8 cellular contexts compared by ENCODE assay signal in the genomic region with DNA sequence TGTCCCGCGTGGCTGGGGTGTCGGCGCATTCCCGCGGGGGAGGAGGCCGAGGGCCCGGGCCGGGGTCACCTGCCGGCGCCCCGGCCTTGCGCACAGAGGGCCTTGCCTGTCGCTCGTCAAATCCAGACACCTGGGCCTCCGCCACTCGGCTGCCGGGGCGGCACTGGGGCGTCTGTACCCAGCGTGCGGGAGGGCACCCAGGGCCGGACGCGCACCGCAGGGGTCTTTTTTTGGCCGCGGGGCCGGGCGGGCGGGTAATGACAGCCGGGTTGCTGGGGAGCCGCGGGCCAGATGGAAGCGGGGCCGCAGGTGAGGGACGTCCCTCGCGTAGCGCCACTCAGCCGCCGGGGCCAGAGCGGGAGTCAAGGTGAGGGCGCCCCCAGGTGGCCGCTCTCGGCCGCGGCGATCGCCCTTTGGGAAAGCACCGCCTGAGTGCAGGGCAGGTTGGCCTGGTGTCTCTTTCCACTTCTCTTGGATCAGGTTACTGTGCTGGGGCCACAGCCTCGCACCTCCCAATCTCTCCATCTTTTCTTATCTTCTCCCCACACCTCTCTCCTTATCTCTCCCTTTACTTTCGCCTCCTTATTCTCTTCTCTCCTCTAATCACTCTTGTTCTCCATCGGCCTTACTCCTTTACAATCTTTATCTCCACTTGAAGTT. TPM values are rescaled to one million over a fixed set of nuclear protein-coding genes. Genes with fewer than 3 reads are reported as not detected.
DNase-seq lines count a peak whose midpoint lies in the region; ATAC-seq and TF ChIP-seq lines count a peak whose summit lies in the region.

No MANE protein-coding gene starts in this region.

- H3K4me1 Mint-ChIP-seq in GM23338 = peaks cover 58% of the 10 kb centered on the region

- H3K36me3 Mint-ChIP-seq in GM23338 (ENCODE audit: low read depth) = peaks cover 4% of the 10 kb centered on the region; the same call in 1 of the 3 replicates

- H2AFZ ChIP-seq in GM23338 (peak overlapping the region; percentile 95), OCI-LY7 (ENCODE audit: low read length) (no peak overlapping the region), neuronal stem cell (ENCODE audit: low read length) (no peak overlapping the region)

- H2AK5ac ChIP-seq in neuronal stem cell (ENCODE audit: low read depth, low read length) = peak overlapping the region; percentile 87

- H3K27ac Mint-ChIP-seq in GM23338 = no peak overlapping the region

- ATAC-seq in GM23338 (peak; percentile 54), HG03196 (IDR thresholded peaks at IDR 0.05; ENCODE audit: unreplicated experiment) (no peak)

- H4K8ac ChIP-seq in neuronal stem cell (ENCODE audit: low read depth, low read length) = no peak overlapping the region

- H3K79me2 ChIP-seq in GM23338 (replicated peaks; ENCODE audit: insufficient read depth) = no peaks in the 10 kb centered on the region
- no peaks in the 10 kb centered on the region for H3K79me2 ChIP-seq in OCI-LY7 (ENCODE audit: insufficient read depth, low read depth, low read length)

- peaks cover 8% of the 10 kb centered on the region for H3F3A ChIP-seq in GM23338 (replicated peaks; ENCODE audit: low read depth)

- H3K27me3 ChIP-seq in BLaER1 (peaks cover 86% of the 10 kb centered on the region), GM23338 (ENCODE audit: insufficient read depth) (peaks cover 60% of the 10 kb centered on the region), neuronal stem cell (ENCODE audit: control insufficient read depth in 3 of 3, insufficient read depth in 3 of 3, low read depth in 1 of 3, low read length in 3 of 3) (peaks cover 0 to 34% (median 27%) of the 10 kb centered on the region in 3 experiments), subcutaneous abdominal adipose tissue (ENCODE audit: control insufficient read depth in 5 of 5, insufficient read depth in 4 of 5, low read length in 5 of 5) (no peaks in the 10 kb centered on the region)

- H2BK5ac ChIP-seq in neuronal stem cell (ENCODE audit: low read length) = no peak overlapping the region

- H4K91ac ChIP-seq in neuronal stem cell (ENCODE audit: low read depth, low read length, poor library complexity) = no peak overlapping the region

- H3K27ac ChIP-seq in BLaER1 (no peak overlapping the region), GM23338 (ENCODE audit: low read depth) (no peak overlapping the region), OCI-LY7 (ENCODE audit: low read depth, low read length, poor library complexity, severe bottlenecking) (no peak overlapping the region), neuronal stem cell (replicated peaks; ENCODE audit: low read length) (no peak overlapping the region), subcutaneous abdominal adipose tissue (ENCODE audit: low read depth, low read length) (peak overlapping the region; percentile 92)

- H3K9me2 ChIP-seq in GM23338 (ENCODE audit: insufficient read depth) (no peaks in the 10 kb centered on the region), OCI-LY7 (ENCODE audit: insufficient read depth, low read length) (no peaks in the 10 kb centered on the region)

- H4K20me1 ChIP-seq in BLaER1 (peaks cover 40% of the 10 kb centered on the region), GM23338 (replicated peaks; ENCODE audit: insufficient read depth) (peaks cover 6% of the 10 kb centered on the region; the same call in 1 of the 2 replicates), OCI-LY7 (ENCODE audit: insufficient read depth, low read length) (no peaks in the 10 kb centered on the region)

- no peak overlapping the region for H3K14ac ChIP-seq in neuronal stem cell (ENCODE audit: low read length)

- H3K4ac ChIP-seq in neuronal stem cell (ENCODE audit: low read length) = no peak overlapping the region

- POLR2A ChIA-PET in OCI-LY7 (lab: Charles Lee) = no interaction called here

- TF ChIP-seq CTCF in GM23338 (conservative IDR thresholded peaks at IDR 0.05; ENCODE audit: low read depth in 2 of 2) (peak; percentile 58 to 91), OCI-LY7 (conservative IDR thresholded peaks at IDR 0.05; ENCODE audit: low read length) (peak; percentile 76), foreskin fibroblast (IDR thresholded peaks at IDR 0.05; ENCODE audit: low read depth, low read length) (peak; percentile 74)

- BruUV-seq in OCI-LY7 (replicated peaks; lab: Mats Ljungman, UMichigan) = no TSS peak

- 100% methylated on average over 1 to 2 of the region's 54 CpGs for WGBS in neuronal stem cell (ENCODE audit: extremely low coverage in 2 of 2, insufficient read length in 2 of 2, insufficient replicate concordance in 1 of 2), 2 donors

- H2BK120ac ChIP-seq in neuronal stem cell (ENCODE audit: low read depth, low read length) = no peak overlapping the region

- no peak overlapping the region for H2BK12ac ChIP-seq in neuronal stem cell (ENCODE audit: low read length)

- H3K23ac ChIP-seq in neuronal stem cell (ENCODE audit: low read depth, low read length, poor library complexity) = no peak overlapping the region

- H3K9me3 Mint-ChIP-seq in GM23338 = peaks cover 3% of the 10 kb centered on the region; the same call in 2 of the 3 replicates

- peak; percentile 94 for DNase-seq in GM23338 (ENCODE audit: low spot score)
- peak; percentile 71 for DNase-seq in OCI-LY7 (ENCODE audit: low spot score)
- DNase-seq in activated effector memory CD4-positive, alpha-beta T cell treated with anti-CD3 and anti-CD28 coated beads, Interleukin-2, amount 50 U/mL, for 16 hours = peak; percentile 95
- DNase-seq in foreskin fibroblast = peak; percentile 63 to 90
- no peak for DNase-seq in neuronal stem cell (ENCODE audit: low spot score)

- H3K36me3 ChIP-seq in BLaER1 (no peaks in the 10 kb centered on the region), GM23338 (ENCODE audit: insufficient read depth) (no peaks in the 10 kb centered on the region), OCI-LY7 (ENCODE audit: insufficient read depth, low read length) (no peaks in the 10 kb centered on the region), neuronal stem cell (replicated peaks in 1 of 2; ENCODE audit: control insufficient read depth in 2 of 2, insufficient read depth in 2 of 2, low read length in 2 of 2) (no peaks in the 10 kb centered on the region), subcutaneous abdominal adipose tissue (ENCODE audit: control insufficient read depth in 5 of 5, insufficient read depth in 5 of 5, low read length in 5 of 5) (peaks cover 2 to 27% (median 26%) of the 10 kb centered on the region in 5 donors)

- intact Hi-C loops in OCI-LY7 (cut with micrococcal nuclease; ENCODE audit: unreplicated experiment) = no loop called here

- peaks cover 47% of the 10 kb centered on the region for H3K4me1 ChIP-seq in BLaER1
- H3K4me1 ChIP-seq in GM23338 (ENCODE audit: insufficient read depth) = peaks cover 53% of the 10 kb centered on the region
- peaks cover 22% of the 10 kb centered on the region for H3K4me1 ChIP-seq in OCI-LY7 (ENCODE audit: insufficient read depth, low read length, poor library complexity, severe bottlenecking)
- peaks cover 29 to 53% of the 10 kb centered on the region in 2 donors for H3K4me1 ChIP-seq in neuronal stem cell (ENCODE audit: control insufficient read depth in 2 of 2, insufficient read depth in 1 of 2, low read depth in 1 of 2, low read length in 2 of 2)
- H3K4me1 ChIP-seq in subcutaneous abdominal adipose tissue (ENCODE audit: control insufficient read depth in 5 of 5, insufficient read depth in 5 of 5, low read length in 5 of 5) = peaks cover 15 to 82% (median 65%) of the 10 kb centered on the region in 5 donors

- peak overlapping the region; percentile 95 for H2BK15ac ChIP-seq in neuronal stem cell (ENCODE audit: low read length)

- CTCF ChIA-PET in OCI-LY7 (lab: Charles Lee; ENCODE audit: unreplicated experiment) = interaction anchor here (1.1 kb wide), 1 partner anchor 11 kb away, joined by 3 read pairs; no protein-coding TSS in a partner anchor

- no peaks in the 10 kb centered on the region for H3K9me3 ChIP-seq in BLaER1
- no peaks in the 10 kb centered on the region for H3K9me3 ChIP-seq in OCI-LY7 (ENCODE audit: low read length)
- peaks cover 0 to 6% of the 10 kb centered on the region in 2 donors for H3K9me3 ChIP-seq in neuronal stem cell (replicated peaks in 1 of 2; ENCODE audit: control insufficient read depth in 2 of 2, insufficient read depth in 1 of 2, low read depth in 1 of 2, low read length in 2 of 2)
- no peaks in the 10 kb centered on the region for H3K9me3 ChIP-seq in subcutaneous abdominal adipose tissue (ENCODE audit: control insufficient read depth in 5 of 5, low read length in 5 of 5)

- H3K27me3 Mint-ChIP-seq in GM23338 (ENCODE audit: insufficient read depth, low read depth, poor library complexity) = peaks cover 62% of the 10 kb centered on the region

- H3K79me1 ChIP-seq in neuronal stem cell (ENCODE audit: low read depth, low read length) = peaks cover 3% of the 10 kb centered on the region

- H3K9ac ChIP-seq in BLaER1 (no peak overlapping the region), neuronal stem cell (ENCODE audit: low read depth, low read length, poor library complexity) (no peak overlapping the region), subcutaneous abdominal adipose tissue (ENCODE audit: low read length in 5 of 5) (peak overlapping the region; percentile 63 to 97 (median 73))

- peak overlapping the region; percentile 62 for H3K4me3 Mint-ChIP-seq in GM23338

- H3K4me2 ChIP-seq in BLaER1 = peak overlapping the region; percentile 81
- peak overlapping the region; percentile 91 for H3K4me2 ChIP-seq in GM23338
- peak overlapping the region; percentile 46 for H3K4me2 ChIP-seq in OCI-LY7 (ENCODE audit: low read length)
- peak overlapping the region; percentile 51 for H3K4me2 ChIP-seq in neuronal stem cell (ENCODE audit: insufficient read depth, low read length, poor library complexity, severe bottlenecking)

- H3K4me3 ChIP-seq in BLaER1 = peak overlapping the region; percentile 60
- peak overlapping the region; percentile 72 for H3K4me3 ChIP-seq in GM23338
- H3K4me3 ChIP-seq in OCI-LY7 (ENCODE audit: low read depth, low read length, poor library complexity, severe bottlenecking) = no peak overlapping the region
- peak overlapping the region; percentile 83 to 96 for H3K4me3 ChIP-seq in foreskin fibroblast (ENCODE audit: low read depth in 1 of 2, low read length in 2 of 2)
- peak overlapping the region in 1 of 2 donors; percentile 50 for H3K4me3 ChIP-seq in neuronal stem cell (ENCODE audit: low read length in 2 of 2)
- H3K4me3 ChIP-seq in subcutaneous abdominal adipose tissue (ENCODE audit: low read depth in 1 of 5, low read length in 5 of 5) = peak overlapping the region; percentile 55 to 86 (median 78)

- H3K18ac ChIP-seq in neuronal stem cell (ENCODE audit: low read length) = peak overlapping the region; percentile 95

RNA-seq across cellular contexts. Expression of a gene that starts 3.5 kb away (rescaled TPM):
- total RNA-seq in GM23338 (2014; rRNA removed; shearing (Covaris generic)) = 85.2 and 93.9 TPM in 2 replicates
- 45.3 and 46.0 TPM in 2 replicates for polyA plus RNA-seq in GM23338 (2016; fragmentation: Nextera tagmentation; extraction: Ambion mirVana)
- total RNA-seq in OCI-LY7 (2014; rRNA removed; shearing (Covaris generic)) = not detected in 2 replicates
- total RNA-seq in OCI-LY7 (2022) = 0.19 and 0.28 TPM in 2 replicates
- polyA plus RNA-seq in neuronal stem cell (2013, experiment 1 of 2) = 68.9 TPM
- 69.2 TPM for polyA plus RNA-seq in neuronal stem cell (2013, experiment 2 of 2)

RNA-seq across cellular contexts. Expression of a gene that starts 38.7 kb away (rescaled TPM):
- 106 and 109 TPM in 2 replicates for total RNA-seq in GM23338 (2014; rRNA removed; shearing (Covaris generic))
- polyA plus RNA-seq in GM23338 (2016; fragmentation: Nextera tagmentation; extraction: Ambion mirVana) = 79.9 and 83.3 TPM in 2 replicates
- 51.0 and 55.2 TPM in 2 replicates for total RNA-seq in OCI-LY7 (2014; rRNA removed; shearing (Covaris generic))
- 98.9 and 101 TPM in 2 replicates for total RNA-seq in OCI-LY7 (2022)
- polyA plus RNA-seq in neuronal stem cell (2013, experiment 1 of 2) = 126 TPM
- polyA plus RNA-seq in neuronal stem cell (2013, experiment 2 of 2) = 128 TPM

RNA-seq across cellular contexts. Expression of a gene that starts 45.2 kb away (rescaled TPM):
- total RNA-seq in GM23338 (2014; rRNA removed; shearing (Covaris generic)) = 11.1 and 12.8 TPM in 2 replicates
- 4.3 and 4.6 TPM in 2 replicates for polyA plus RNA-seq in GM23338 (2016; fragmentation: Nextera tagmentation; extraction: Ambion mirVana)
- total RNA-seq in OCI-LY7 (2014; rRNA removed; shearing (Covaris generic)) = 17.5 and 17.6 TPM in 2 replicates
- total RNA-seq in OCI-LY7 (2022) = 14.6 and 14.7 TPM in 2 replicates
- 22.8 TPM for polyA plus RNA-seq in neuronal stem cell (2013, experiment 1 of 2)
- polyA plus RNA-seq in neuronal stem cell (2013, experiment 2 of 2) = 22.9 TPM

Comparison
In these comparisons a context has a peak if more than half of its experiments do, and no peak if none do; other contexts are left out.
1. H3K9ac ChIP-seq: peak in subcutaneous abdominal adipose tissue (5 of 5); none in BLaER1 (single experiment) and neuronal stem cell (single experiment).
2. RNA of a gene that starts 3.5 kb away (total RNA-seq): 85.2 to 93.9 TPM in GM23338; 0.19 to 0.28 TPM in OCI-LY7; every median in the first group is over 10 times any median in the second.
3. Peak in every context shown above with its lines, with median percentiles within 50 percentile points of each other: H3K4me2 ChIP-seq and CTCF ChIP-seq.